In genomic region chr11:102452461-102453285, GRCh38 we compare ENCODE assay signal across 9 cellular contexts. TPM values are rescaled to one million over a fixed set of nuclear protein-coding genes. Genes with fewer than 3 reads are reported as not detected.
DNase-seq lines count a peak whose midpoint lies in the region; ATAC-seq, FAIRE-seq and TF ChIP-seq lines count a peak whose summit lies in the region.
"Had no signal": no experiment of that assay in that cellular context is flagged by ENCODE, and none has a peak within 500 bp of the region (broad histone marks: within the 10 kb centered on the region; RNA-seq: fewer than 3 reads in every experiment).

Gene TMEM123, minus strand, starts transcription at chr11:102452765. Its CDS starts 142 bp downstream, at chr11:102452623.

- WGBS in HepG2 (ENCODE audit: low lambda C conversion rate) = 1% methylated on average over 21 of the region's 82 CpGs

- peaks cover 71% of the 10 kb centered on the region for H3K4me1 ChIP-seq in HepG2 (ENCODE audit: insufficient read depth, low read length)

- ATAC-seq in GM18909 (IDR thresholded peaks at IDR 0.05; ENCODE audit: poor library complexity, unreplicated experiment) = peak; percentile 64
- ATAC-seq in HG03159 (IDR thresholded peaks at IDR 0.05; ENCODE audit: unreplicated experiment) = peak; percentile 63
- peak; percentile 77 for ATAC-seq in HepG2

- no peaks in the 10 kb centered on the region for H3K9me3 Mint-ChIP-seq in dendritic cell treated with granulocyte-macrophage colony-stimulating factor and Interleukin-4, amounts not matched to agents 40 ng/mL and 50 ng/mL, for 4 days

- POLR2A ChIA-PET in HepG2 (lab: Yijun Ruan, JAX) = interaction anchor here (0.8 to 1.6 kb wide), 9 partner anchors 9 to 46 kb away, joined by 3 to 22 read pairs (median 5); no protein-coding TSS in a partner anchor

- in situ Hi-C loops in HepG2 (cut with HindIII; ENCODE audit: extremely low pct_ligation_motif_present, low pct_unique_long_range_greater_than_20kb) = no loop called here

- H3K4me3 Mint-ChIP-seq in dendritic cell treated with granulocyte-macrophage colony-stimulating factor and Interleukin-4, amounts not matched to agents 40 ng/mL and 50 ng/mL, for 4 days = peak within 1 kb of the TSS; percentile 95

- CTCF ChIA-PET in HepG2 (lab: Yijun Ruan, JAX; ENCODE audit: low intra/inter-chr PET ratio, low total read pairs) = interaction anchor here (1.1 kb wide), 1 partner anchor 42 kb away, joined by 3 read pairs; no protein-coding TSS in a partner anchor

- no peaks in the 10 kb centered on the region for H3K9me3 ChIP-seq in HepG2 (ENCODE audit: low read length)

- H3K36me3 Mint-ChIP-seq in dendritic cell treated with granulocyte-macrophage colony-stimulating factor and Interleukin-4, amounts not matched to agents 40 ng/mL and 50 ng/mL, for 4 days (ENCODE audit: low read depth) = peaks cover 24% of the 10 kb centered on the region

- no peak for FAIRE-seq in HepG2 (lab: Jason Lieb, UNC)
- FAIRE-seq: endometrium had no signal

- H2AFZ ChIP-seq in HepG2 (ENCODE audit: low read length) = no peak within 1 kb of the TSS

- DNase-seq in AG10803 (ENCODE audit: low read depth) = peak; percentile 55
- peak; percentile 79 to 94 for DNase-seq in NCI-H526 (lab: John Stamatoyannopoulos, UW)
- DNase-seq in activated CD4-positive, alpha-beta T cell treated with anti-CD3 and anti-CD28 coated beads, Interleukin-2, amount 50 U/mL, for 24 hours (ENCODE audit: low read depth in 1 of 2, low spot score in 1 of 2) = peak; percentile 76 to 77
- peak; percentile 71 for DNase-seq in HepG2 (ENCODE audit: low spot score)
- peak; percentile 85 for DNase-seq in stimulated activated CD4-positive, alpha-beta T cell treated with anti-CD3 and anti-CD28 coated beads, Interleukin-4, amount 100 ng/mL, for 24 hours

- no peaks in the 10 kb centered on the region for H3K27me3 Mint-ChIP-seq in dendritic cell treated with granulocyte-macrophage colony-stimulating factor and Interleukin-4, amounts not matched to agents 40 ng/mL and 50 ng/mL, for 4 days

- TF ChIP-seq CTCF in AG10803 (conservative IDR thresholded peaks at IDR 0.05; ENCODE audit: low read length) (no peak), HepG2 (CRISPR knock-in tag; IDR thresholded peaks at IDR 0.05) (peak; percentile 33; the same call in 1 of the 2 replicates)

- H3K79me2 ChIP-seq in HepG2 (ENCODE audit: insufficient read depth, low read length) = peaks cover 64% of the 10 kb centered on the region

- peak within 1 kb of the TSS; percentile 92 for H3K4me2 ChIP-seq in HepG2 (ENCODE audit: low read depth, low read length)

- no TSS peak for BruUV-seq in HepG2 (replicated peaks; lab: Mats Ljungman, UMichigan)

- TF ChIP-seq EP300 in HepG2 (IDR thresholded peaks at IDR 0.05; ENCODE audit: low read depth in 2 of 2, low read length in 2 of 2) (no peak), HepG2 (CRISPR knock-in tag; IDR thresholded peaks at IDR 0.05; ENCODE audit: borderline replicate concordance) (no peak)

- H3K4me3 ChIP-seq in AG10803 (ENCODE audit: low read length) (peak within 1 kb of the TSS; percentile 81), HepG2 (replicated peaks in 1 of 3; ENCODE audit: insufficient read depth in 1 of 3, low read depth in 2 of 3, low read length in 3 of 3) (peak within 1 kb of the TSS; percentile 87 to 95 (median 91))

- peaks cover 59% of the 10 kb centered on the region for H3K4me1 Mint-ChIP-seq in dendritic cell treated with granulocyte-macrophage colony-stimulating factor and Interleukin-4, amounts not matched to agents 40 ng/mL and 50 ng/mL, for 4 days (ENCODE audit: low read depth)

- H4K20me1 ChIP-seq in HepG2 (ENCODE audit: insufficient read depth, low read length) = peaks cover 39% of the 10 kb centered on the region

- peak; percentile 48 to 85; a peak in 3 of 4 replicates for TF ChIP-seq POLR2A in HepG2 (IDR thresholded peaks at IDR 0.05; ENCODE audit: insufficient read depth in 1 of 2, low read depth in 2 of 2, low read length in 2 of 2)

- peak within 1 kb of the TSS; percentile 99 for H3K9ac ChIP-seq in HepG2 (ENCODE audit: insufficient read depth, low read depth, low read length)

- peaks cover 5 to 12% of the 10 kb centered on the region in 2 experiments for H3K36me3 ChIP-seq in HepG2 (replicated peaks in 1 of 2; ENCODE audit: control insufficient read depth in 1 of 2, insufficient read depth in 2 of 2, low read length in 2 of 2)

- H3K27ac Mint-ChIP-seq in dendritic cell treated with granulocyte-macrophage colony-stimulating factor and Interleukin-4, amounts not matched to agents 40 ng/mL and 50 ng/mL, for 4 days = peak within 1 kb of the TSS; percentile 96

- H3K27me3 ChIP-seq in HepG2 (ENCODE audit: control insufficient read depth in 1 of 2, insufficient read depth in 2 of 2, low read length in 2 of 2) = no peaks in the 10 kb centered on the region; a peak in 1 of 5 replicates

- intact Hi-C loops in dendritic cell treated with granulocyte-macrophage colony-stimulating factor and Interleukin-4, amounts not matched to agents 40 ng/mL and 50 ng/mL, for 4 days (cut with micrococcal nuclease) = loop anchor here (2.0 to 10.0 kb wide), 3 partner anchors 35 to 472 kb away; partner anchors contain the start of gene BIRC2
- intact Hi-C loops in HepG2 (cut with micrococcal nuclease; ENCODE audit: unreplicated experiment) = loop anchor here (5.0 kb wide), 1 partner anchor 60 kb away; no protein-coding TSS in a partner anchor

- TF ChIP-seq RAD21 in HepG2 (CRISPR knock-in tag; IDR thresholded peaks at IDR 0.05) = peak; percentile 43; the same call in 1 of the 2 replicates

- H3K27ac ChIP-seq in HepG2 (ENCODE audit: extremely low read length, insufficient read depth, low read length) = peak within 1 kb of the TSS; percentile 96

RNA-seq across cellular contexts. Expression of gene TMEM123, which starts in this region (rescaled TPM):
- total RNA-seq in HepG2 (2016; rRNA removed; fragmentation: Illumina TruSeq; extraction: Trizol) = 265 and 365 TPM in 2 replicates
- total RNA-seq in HepG2 (2016; cell fraction: cytosol; rRNA removed; fragmentation: Illumina TruSeq; extraction: Trizol; ENCODE audit: low read depth) = 106 and 111 TPM in 2 replicates
- 253 and 367 TPM in 2 replicates for total RNA-seq in HepG2 (2016; cell fraction: insoluble cytoplasmic fraction; rRNA removed; fragmentation: Illumina TruSeq; extraction: Trizol)
- total RNA-seq in HepG2 (2016; cell fraction: membrane; rRNA removed; fragmentation: Illumina TruSeq; extraction: Trizol) = 267 and 271 TPM in 2 replicates
- 271 and 302 TPM in 2 replicates for total RNA-seq in HepG2 (2016; cell fraction: nucleus; rRNA removed; fragmentation: Illumina TruSeq; extraction: Trizol)
- 2,108 and 2,761 TPM in 2 replicates for polyA plus RNA-seq in HepG2 (2011; rRNA removed)
- polyA plus RNA-seq in HepG2 (2011; cell fraction: cytosol; rRNA removed) = 1,026 and 1,553 TPM in 2 replicates
- polyA plus RNA-seq in HepG2 (2011; cell fraction: nucleus; rRNA removed) = 209 and 224 TPM in 2 replicates
- polyA plus RNA-seq in HepG2 (2012) = 787 and 938 TPM in 2 replicates
- polyA plus RNA-seq in HepG2 (2016; cell fraction: cytosol; fragmentation: Illumina TruSeq; extraction: Trizol; ENCODE audit: low read depth) = 159 and 182 TPM in 2 replicates
- polyA plus RNA-seq in HepG2 (2016; cell fraction: insoluble cytoplasmic fraction; fragmentation: Illumina TruSeq; extraction: Trizol; ENCODE audit: low read depth) = 316 and 330 TPM in 2 replicates
- polyA plus RNA-seq in HepG2 (2016; cell fraction: membrane; fragmentation: Illumina TruSeq; extraction: Trizol; ENCODE audit: low read depth) = 230 and 256 TPM in 2 replicates
- 368 and 391 TPM in 2 replicates for polyA plus RNA-seq in HepG2 (2016; cell fraction: nucleus; fragmentation: Illumina TruSeq; extraction: Trizol; ENCODE audit: insufficient read depth, low read depth)
- polyA minus RNA-seq in HepG2 (2011; rRNA and poly(A)+ RNA removed; ENCODE audit: low replicate concordance) = 117 and 454 TPM in 2 replicates
- polyA minus RNA-seq in HepG2 (2011; cell fraction: cytosol; rRNA and poly(A)+ RNA removed) = 1,086 and 1,277 TPM in 2 replicates
- 441 and 760 TPM in 2 replicates for polyA minus RNA-seq in HepG2 (2011; cell fraction: nucleus; rRNA and poly(A)+ RNA removed)

Comparison
In these comparisons a context has a peak if more than half of its experiments do, and no peak if none do; other contexts are left out.
1. Peak in every context shown above with its lines: DNase-seq, ATAC-seq, H3K4me3 ChIP-seq and H3K27ac ChIP-seq.